In genomic region chr16:11372924-11373306, GRCh38 we compare ENCODE assay signal across 1 cellular context.
TF ChIP-seq lines count a peak whose summit lies in the region.

No MANE protein-coding gene starts in this region.

TF ChIP-seq in H1, 55 proteins besides CTCF, POLR2A, EP300 and RAD21 (continued from another document):
- TF ChIP-seq USF2 (IDR thresholded peaks at IDR 0.05; ENCODE audit: low read length): no peak
- TF ChIP-seq ZNF274 (IDR thresholded peaks at IDR 0.05; ENCODE audit: borderline replicate concordance, extremely low read depth, low read length): no peak
- no peak for TF ChIP-seq PHF8 (conservative IDR thresholded peaks at IDR 0.05; ENCODE audit: low read depth, low read length)
- no peak for TF ChIP-seq EGR1 (IDR thresholded peaks at IDR 0.05; ENCODE audit: borderline replicate concordance, low read depth, low read length)
- no peak for TF ChIP-seq HDAC2 (IDR thresholded peaks at IDR 0.05; ENCODE audit: borderline replicate concordance in 1 of 2, low read depth in 2 of 2, low read length in 2 of 2)
- no peak for TF ChIP-seq ASH2L (IDR thresholded peaks at IDR 0.05; ENCODE audit: low read length)
